In the genomic region with DNA sequence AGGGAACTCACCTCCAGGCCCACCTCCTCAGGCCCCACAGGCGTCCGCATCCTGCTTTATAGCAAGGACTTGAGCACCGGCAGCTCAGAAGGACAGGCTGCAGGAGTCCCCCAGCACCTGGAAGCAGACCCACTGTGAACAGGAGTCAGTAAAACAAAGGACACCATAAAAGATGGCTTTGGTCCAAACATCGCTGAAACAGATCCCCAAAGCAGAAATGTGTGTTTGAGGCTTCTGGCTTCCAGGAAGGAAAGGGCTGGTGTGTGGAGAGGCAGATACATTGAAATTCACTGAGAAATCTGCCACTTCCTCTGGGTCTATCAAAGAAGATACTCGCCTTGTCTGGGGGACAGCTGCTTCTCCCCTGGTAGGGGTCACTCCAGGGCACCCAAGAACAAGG, we compare ENCODE assay signal across 18 cellular contexts.
"Had no signal": no experiment of that assay in that cellular context is flagged by ENCODE, and none has a peak within 500 bp of the region (broad histone marks: within the 10 kb centered on the region; RNA-seq: fewer than 3 reads in every experiment).

No MANE protein-coding gene starts in this region.

- ATAC-seq: foreskin keratinocyte; lower lobe of right lung; naive thymus-derived CD4-positive, alpha-beta T cell; sciatic nerve; stimulated activated memory B cell treated with anti-CD40 and anti-IgM and Interleukin-4, amounts not matched to agents 10 μg/mL and 1 μg/mL and 100 μg/mL, for 72 hours had no signal

- H3K27ac ChIP-seq: foreskin keratinocyte, left ventricle myocardium inferior, lower lobe of right lung, tibial artery, upper lobe of left lung, uterus had no signal

- H3K4me3 Mint-ChIP-seq: immature natural killer cell; naive thymus-derived CD4-positive, alpha-beta T cell; nephron progenitor cell; stimulated activated memory B cell treated with anti-CD40 and anti-IgM and Interleukin-4, amounts not matched to agents 10 μg/mL and 1 μg/mL and 100 μg/mL, for 72 hours; stimulated activated naive CD8-positive, alpha-beta T cell treated with anti-CD3 and anti-CD28 coated beads, Interleukin-15, Interleukin-2, amounts not matched to agents 100 ng/mL and 50 ng/mL, for 24 hours had no signal

- H3K4me1 ChIP-seq: foreskin keratinocyte, lower lobe of right lung, tibial artery, upper lobe of left lung, uterus had no signal

- H3K9me3 ChIP-seq: left ventricle myocardium inferior, lower lobe of right lung, spleen, tibial artery, upper lobe of left lung, uterus had no signal

- H3K36me3 ChIP-seq: left ventricle myocardium inferior, lower lobe of right lung, spleen, tibial artery, upper lobe of left lung, uterus had no signal

- H3K27ac Mint-ChIP-seq: immature natural killer cell; naive thymus-derived CD4-positive, alpha-beta T cell; nephron progenitor cell; stimulated activated memory B cell treated with anti-CD40 and anti-IgM and Interleukin-4, amounts not matched to agents 10 μg/mL and 1 μg/mL and 100 μg/mL, for 72 hours; stimulated activated naive CD8-positive, alpha-beta T cell treated with anti-CD3 and anti-CD28 coated beads, Interleukin-15, Interleukin-2, amounts not matched to agents 100 ng/mL and 50 ng/mL, for 24 hours had no signal

- H3K4me1 Mint-ChIP-seq: immature natural killer cell; nephron progenitor cell; stimulated activated memory B cell treated with anti-CD40 and anti-IgM and Interleukin-4, amounts not matched to agents 10 μg/mL and 1 μg/mL and 100 μg/mL, for 72 hours had no signal

- H3K27me3 ChIP-seq: foreskin keratinocyte, spleen, tibial artery, upper lobe of left lung, uterus had no signal

- H3K9me3 Mint-ChIP-seq: immature natural killer cell; naive thymus-derived CD4-positive, alpha-beta T cell; nephron progenitor cell; stimulated activated memory B cell treated with anti-CD40 and anti-IgM and Interleukin-4, amounts not matched to agents 10 μg/mL and 1 μg/mL and 100 μg/mL, for 72 hours; stimulated activated naive CD8-positive, alpha-beta T cell treated with anti-CD3 and anti-CD28 coated beads, Interleukin-15, Interleukin-2, amounts not matched to agents 100 ng/mL and 50 ng/mL, for 24 hours had no signal

- DNase-seq: erythroblast; foreskin keratinocyte; immature natural killer cell; left ventricle myocardium inferior; lower lobe of right lung; naive thymus-derived CD4-positive, alpha-beta T cell; nephron progenitor cell; posterior cingulate gyrus; spleen; stimulated activated CD4-positive, alpha-beta T cell treated with anti-CD3 and anti-CD28 coated beads, Interleukin-15, amount 100 ng/mL, for 24 hours; stimulated activated CD4-positive, alpha-beta T cell treated with anti-CD3 and anti-CD28 coated beads, Interleukin-1b, Interleukin-23, amount 100 ng/mL, for 48 hours; stimulated activated CD4-positive, alpha-beta T cell treated with anti-CD3 and anti-CD28 coated beads, Interleukin-4, amount 100 ng/mL, for 24 hours; tibial artery; upper lobe of left lung; uterus had no signal

- H3K36me3 Mint-ChIP-seq: immature natural killer cell; naive thymus-derived CD4-positive, alpha-beta T cell; stimulated activated memory B cell treated with anti-CD40 and anti-IgM and Interleukin-4, amounts not matched to agents 10 μg/mL and 1 μg/mL and 100 μg/mL, for 72 hours had no signal

- H3K4me3 ChIP-seq: left ventricle myocardium inferior, lower lobe of right lung, spleen, tibial artery, upper lobe of left lung, uterus had no signal
